Comparison of ENCODE assay signal across 27 cellular contexts in genomic region chr6:127147576-127147975, GRCh38. TPM values are rescaled to one million over a fixed set of nuclear protein-coding genes. Genes with fewer than 3 reads are reported as not detected.
"Had no signal": no experiment of that assay in that cellular context is flagged by ENCODE, and none has a peak within 500 bp of the region (broad histone marks: within the 10 kb centered on the region; RNA-seq: fewer than 3 reads in every experiment).

No MANE protein-coding gene starts in this region.

- DNase-seq: activated CD4-positive, alpha-beta T cell treated with anti-CD3 and anti-CD28 coated beads for 4 hours; activated CD4-positive, alpha-beta T cell treated with anti-CD3 and anti-CD28 coated beads, Interleukin-2, amount 50 U/mL, for 48 hours; activated naive CD4-positive, alpha-beta T cell treated with Interleukin-2 at 50 U/mL for 16 hours; activated naive CD8-positive, alpha-beta T cell treated with anti-CD3 and anti-CD28 coated beads for 36 hours; activated T-cell treated with anti-CD3 and anti-CD28 coated beads, Interleukin-2, amount 50 U/mL, for 48 hours; amniotic stem cell; cortex of kidney; endodermal cell; head of caudate nucleus; hypothalamus; left ventricle myocardium superior; nucleus accumbens; right lobe of liver; spleen; stimulated activated CD4-positive, alpha-beta T cell treated with anti-CD3 and anti-CD28 coated beads, Interleukin-4, amount 100 ng/mL, for 1 hour; stimulated activated naive CD8-positive, alpha-beta T cell treated with anti-CD3 and anti-CD28 coated beads, Interleukin-15, Interleukin-2, amounts not matched to agents 100 U/mL and 50 U/mL, for 24 hours; T-helper 9 cell; thyroid gland; upper lobe of right lung had no signal

- H3K27ac Mint-ChIP-seq: activated naive CD8-positive, alpha-beta T cell treated with anti-CD3 and anti-CD28 coated beads for 36 hours; endodermal cell; natural killer cell treated with Interleukin-12 subunit alpha and Interleukin-12 subunit beta and Interleukin-15 and Interleukin-18, amount 100 ng/mL, for 72 hours; WTC11 had no signal

- H3K4me1 ChIP-seq: parathyroid adenoma, right lobe of liver, spleen had no signal

- FAIRE-seq: islet of Langerhans had no signal

- H3K36me3 ChIP-seq: right lobe of liver, spleen, thyroid gland, upper lobe of right lung had no signal

- H3K9me3 ChIP-seq: right lobe of liver, spleen, thyroid gland, upper lobe of right lung had no signal

- H3K4me3 ChIP-seq: cardiac muscle cell, right lobe of liver, spleen, thyroid gland, upper lobe of right lung had no signal

- H3K27ac ChIP-seq: cardiac muscle cell, parathyroid adenoma, right lobe of liver, spleen, thyroid gland, upper lobe of right lung had no signal

- ATAC-seq: left ventricle myocardium superior; natural killer cell treated with Interleukin-12 subunit alpha and Interleukin-12 subunit beta and Interleukin-15 and Interleukin-18, amount 100 ng/mL, for 72 hours; stimulated activated naive CD8-positive, alpha-beta T cell treated with anti-CD3 and anti-CD28 coated beads, Interleukin-15, Interleukin-2, amounts not matched to agents 100 U/mL and 50 U/mL, for 24 hours; upper lobe of right lung had no signal

- H3K4me1 Mint-ChIP-seq: activated naive CD8-positive, alpha-beta T cell treated with anti-CD3 and anti-CD28 coated beads for 36 hours had no signal

- H3K36me3 Mint-ChIP-seq: activated naive CD8-positive, alpha-beta T cell treated with anti-CD3 and anti-CD28 coated beads for 36 hours; natural killer cell treated with Interleukin-12 subunit alpha and Interleukin-12 subunit beta and Interleukin-15 and Interleukin-18, amount 100 ng/mL, for 72 hours; WTC11 had no signal

- H3K9me3 Mint-ChIP-seq: activated naive CD8-positive, alpha-beta T cell treated with anti-CD3 and anti-CD28 coated beads for 36 hours; endodermal cell; WTC11 had no signal

- H3K4me3 Mint-ChIP-seq: activated naive CD8-positive, alpha-beta T cell treated with anti-CD3 and anti-CD28 coated beads for 36 hours; endodermal cell; natural killer cell treated with Interleukin-12 subunit alpha and Interleukin-12 subunit beta and Interleukin-15 and Interleukin-18, amount 100 ng/mL, for 72 hours; WTC11 had no signal

- H3K27me3 ChIP-seq: cardiac muscle cell, right lobe of liver, spleen, thyroid gland, upper lobe of right lung had no signal

RNA-seq across cellular contexts. Expression of gene RSPO3, which starts 29.1 kb away (rescaled TPM):
- total RNA-seq: activated CD8-positive, alpha-beta memory T cell treated with anti-CD3 and anti-CD28 coated beads for 36 hours; activated naive CD8-positive, alpha-beta T cell treated with anti-CD3 and anti-CD28 coated beads for 36 hours; mammary epithelial cell; natural killer cell treated with Interleukin-12 subunit alpha and Interleukin-12 subunit beta and Interleukin-15 and Interleukin-18, amount 100 ng/mL, for 72 hours; T-helper 1 cell treated with Interleukin-12 subunit alpha and Interleukin-12 subunit beta and Interleukin-4 antibody, amounts not matched to agents 30 ng/mL and 1 ng/mL, for 36 hours; WTC11 had no signal
- polyA plus RNA-seq: mammary epithelial cell had no signal
